Comparison of ENCODE assay signal across 11 cellular contexts in the genomic region with DNA sequence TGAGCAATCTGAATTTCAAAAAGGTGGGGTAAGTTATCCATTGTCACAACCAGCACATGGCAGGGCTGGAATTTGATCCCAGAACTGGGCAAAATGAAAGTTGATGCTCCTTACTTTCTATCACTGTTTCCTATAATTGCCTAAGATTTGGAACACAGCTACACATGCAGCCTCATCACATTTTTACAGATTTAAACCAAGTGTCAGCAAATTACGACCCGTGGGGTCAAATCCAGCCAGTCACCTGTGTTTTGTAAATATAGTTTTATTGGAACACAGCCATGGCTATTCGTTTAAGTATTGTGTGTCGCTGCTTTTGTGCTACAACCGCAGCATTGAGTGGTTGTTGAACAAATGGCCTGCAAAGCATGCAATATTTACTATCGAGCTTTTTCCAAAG.
"Had no signal": no experiment of that assay in that cellular context is flagged by ENCODE, and none has a peak within 500 bp of the region (broad histone marks: within the 10 kb centered on the region; RNA-seq: fewer than 3 reads in every experiment).

No MANE protein-coding gene starts in this region.

- ATAC-seq: esophagus mucosa; mucosa of descending colon; naive thymus-derived CD8-positive, alpha-beta T cell; right cardiac atrium had no signal

- H3K4me2 ChIP-seq: smooth muscle cell had no signal

- H3K9me3 ChIP-seq: heart left ventricle, mucosa of descending colon had no signal

- H3K4me3 ChIP-seq: heart left ventricle, mucosa of descending colon, smooth muscle cell had no signal

- DNase-seq: effector memory CD4-positive, alpha-beta T cell; heart left ventricle; hypothalamus; kidney glomerular epithelial cell; mucosa of descending colon; naive thymus-derived CD8-positive, alpha-beta T cell; right cardiac atrium; stimulated activated CD4-positive, alpha-beta T cell treated with anti-CD3 and anti-CD28 coated beads, Interleukin-2, amount 100 ng/mL, for 48 hours; stimulated activated naive CD4-positive, alpha-beta T cell treated with Interleukin-2 at 50 U/mL for 16 hours had no signal

- H3K27ac ChIP-seq: heart left ventricle had no signal

- H3K36me3 ChIP-seq: heart left ventricle had no signal

- H3K4me1 ChIP-seq: heart left ventricle had no signal
